8 cellular contexts compared by ENCODE assay signal in genomic region chr6:89375427-89375868, GRCh38. TPM values are rescaled to one million over a fixed set of nuclear protein-coding genes. Genes with fewer than 3 reads are reported as not detected.
DNase-seq lines count a peak whose midpoint lies in the region; ATAC-seq, FAIRE-seq and TF ChIP-seq lines count a peak whose summit lies in the region.

No MANE protein-coding gene starts in this region.

- WGBS in A549 (ENCODE audit: missing lambda C conversion rate) = 73% methylated on average over 2 of the region's 2 CpGs

- intact Hi-C loops in MCF 10A (cut with micrococcal nuclease) = no loop called here

- no TSS peak for BruUV-seq in MCF 10A (replicated peaks; lab: Mats Ljungman, UMichigan)

- CTCF ChIA-PET in A549 (lab: Yijun Ruan, JAX) = interaction anchor here (1.1 kb wide), 1 partner anchor 393 kb away, joined by 3 read pairs; no protein-coding TSS in a partner anchor
- CTCF ChIA-PET in MCF 10A (lab: Yijun Ruan, JAX) = interaction anchor here (1.0 to 1.7 kb wide), 4 partner anchors 10 to 393 kb away, joined by 3 to 6 read pairs (median 4); no protein-coding TSS in a partner anchor

- no peak for TF ChIP-seq CTCF in A549 (IDR thresholded peaks at IDR 0.05)
- no peak for TF ChIP-seq CTCF in MCF 10A (IDR thresholded peaks at IDR 0.05; ENCODE audit: unreplicated experiment)

- no peak for TF ChIP-seq POLR2A in A549 (IDR thresholded peaks at IDR 0.05; ENCODE audit: low read length)

- H3K9me3 ChIP-seq in A549 = no peaks in the 10 kb centered on the region

- peak; percentile 77 to 83 for ATAC-seq in A549
- ATAC-seq in GM18858 (IDR thresholded peaks at IDR 0.05; ENCODE audit: unreplicated experiment) = peak; percentile 63
- peak; percentile 86 for ATAC-seq in HG02981 (IDR thresholded peaks at IDR 0.05; ENCODE audit: unreplicated experiment)

- no peaks in the 10 kb centered on the region for H3K27me3 Mint-ChIP-seq in MCF 10A (ENCODE audit: insufficient read depth, unreplicated experiment)

- H3K27ac Mint-ChIP-seq in MCF 10A (ENCODE audit: low read depth, unreplicated experiment) = no peak overlapping the region

- no peak for TF ChIP-seq RAD21 in A549 (conservative IDR thresholded peaks at IDR 0.05 in 1 of 2, IDR thresholded peaks at IDR 0.05 in 1 of 2)

- POLR2A ChIA-PET in A549 (lab: Yijun Ruan, JAX) = no interaction called here
- POLR2A ChIA-PET in MCF 10A (lab: Yijun Ruan, JAX) = interaction anchor here (0.6 to 1.1 kb wide), 2 partner anchors 9 to 43 kb away, joined by 3 to 5 read pairs; no protein-coding TSS in a partner anchor

- H3K4me3 Mint-ChIP-seq in MCF 10A (ENCODE audit: unreplicated experiment) = no peak overlapping the region

- H3K9me3 Mint-ChIP-seq in MCF 10A (ENCODE audit: unreplicated experiment) = no peaks in the 10 kb centered on the region

- no peak for FAIRE-seq in A549 (lab: Jason Lieb, UNC)

- no peaks in the 10 kb centered on the region for H3K36me3 Mint-ChIP-seq in MCF 10A (ENCODE audit: insufficient read depth, unreplicated experiment)

- peak in 1 of 2 experiments; percentile 62 for DNase-seq in A549 (ENCODE audit: low read depth in 1 of 2, low spot score in 1 of 2)
- DNase-seq in NCI-H187 (lab: John Stamatoyannopoulos, UW) = peak; percentile 69 to 77
- DNase-seq in T-helper 2 cell = peak in 4 of 5 experiments; percentile 18 to 98 (median 65)
- peak; percentile 57 for DNase-seq in MCF 10A (ENCODE audit: unreplicated experiment)
- peak; percentile 8 to 25 for DNase-seq in lung microvascular endothelial cell (ENCODE audit: low read depth in 2 of 2)
- DNase-seq in ureter (ENCODE audit: low spot score) = peak; percentile 77

- no peaks in the 10 kb centered on the region for H3K4me1 ChIP-seq in A549

- no peak overlapping the region for H3K4me2 ChIP-seq in A549

- no peaks in the 10 kb centered on the region for H3K4me1 Mint-ChIP-seq in MCF 10A (ENCODE audit: insufficient read depth, unreplicated experiment)

- TF ChIP-seq EP300 in A549 (IDR thresholded peaks at IDR 0.05) = no peak

- no peak overlapping the region for H3K4me3 ChIP-seq in A549

- H3K27ac ChIP-seq in A549 = no peak overlapping the region

TF ChIP-seq in A549, 52 proteins besides CTCF, POLR2A, EP300 and RAD21:
- TF ChIP-seq EHF (CRISPR knock-in tag; IDR thresholded peaks at IDR 0.05) = no peak

RNA-seq across cellular contexts. Expression of gene UBE2J1, which starts 22.9 kb away (rescaled TPM):
- 26.6 and 32.7 TPM in 2 replicates for polyA plus RNA-seq in A549 (2011; rRNA removed)
- polyA plus RNA-seq in A549 (2012; cell fraction: cytosol; rRNA removed) = 6.4 and 7.9 TPM in 2 replicates
- 2.2 and 3.7 TPM in 2 replicates for polyA plus RNA-seq in A549 (2012; cell fraction: nucleus; rRNA removed)
- 12.6 to 13.3 TPM (median 12.7 TPM) in 3 replicates for polyA plus RNA-seq in A549 (2017; fragmentation: RNase III; extraction: RNeasy Plus Mini Kit Qiagen cat#74134 plus additional on column Dnase treatment)
- polyA minus RNA-seq in A549 (2011; rRNA and poly(A)+ RNA removed) = 12.3 and 13.3 TPM in 2 replicates
- 39.0 and 40.0 TPM in 2 replicates for total RNA-seq in MCF 10A (2022)
- total RNA-seq in lung microvascular endothelial cell = 45.2 and 55.8 TPM in 2 replicates
- total RNA-seq in ureter = 38.8 TPM

RNA-seq across cellular contexts. Expression of gene RRAGD, which starts 36.6 kb away (rescaled TPM):
- polyA plus RNA-seq in A549 (2011; rRNA removed) (0.72 and 1.2 TPM in 2 replicates), A549 (2017; fragmentation: RNase III; extraction: RNeasy Plus Mini Kit Qiagen cat#74134 plus additional on column Dnase treatment) (0.58 to 1.2 TPM (median 0.79 TPM) in 3 replicates)
- polyA plus RNA-seq in A549 (2012; cell fraction: cytosol; rRNA removed) = 0.15 and 0.29 TPM in 2 replicates
- 0.07 and 0.13 TPM in 2 replicates for polyA plus RNA-seq in A549 (2012; cell fraction: nucleus; rRNA removed)
- polyA minus RNA-seq in A549 (2011; rRNA and poly(A)+ RNA removed) = 0.58 and 0.66 TPM in 2 replicates
- total RNA-seq in MCF 10A (2022) (0.33 and 0.49 TPM in 2 replicates), lung microvascular endothelial cell (0.22 and 0.60 TPM in 2 replicates), ureter (14.6 TPM)

RNA-seq across cellular contexts. Expression of gene ANKRD6, which starts 57.5 kb away (rescaled TPM):
- polyA plus RNA-seq in A549 (2011; rRNA removed) = 2.9 and 3.6 TPM in 2 replicates
- 1.4 and 2.1 TPM in 2 replicates for polyA plus RNA-seq in A549 (2012; cell fraction: cytosol; rRNA removed)
- 3.1 and 3.6 TPM in 2 replicates for polyA plus RNA-seq in A549 (2012; cell fraction: nucleus; rRNA removed)
- 2.1 to 2.5 TPM (median 2.2 TPM) in 3 replicates for polyA plus RNA-seq in A549 (2017; fragmentation: RNase III; extraction: RNeasy Plus Mini Kit Qiagen cat#74134 plus additional on column Dnase treatment)
- polyA minus RNA-seq in A549 (2011; rRNA and poly(A)+ RNA removed) = 4.1 and 6.4 TPM in 2 replicates
- total RNA-seq in MCF 10A (2022) = 1.0 and 2.1 TPM in 2 replicates
- total RNA-seq in lung microvascular endothelial cell = 3.7 and 13.9 TPM in 2 replicates
- 34.3 TPM for total RNA-seq in ureter
